Comparison of ENCODE assay signal across 14 cellular contexts in the genomic region with DNA sequence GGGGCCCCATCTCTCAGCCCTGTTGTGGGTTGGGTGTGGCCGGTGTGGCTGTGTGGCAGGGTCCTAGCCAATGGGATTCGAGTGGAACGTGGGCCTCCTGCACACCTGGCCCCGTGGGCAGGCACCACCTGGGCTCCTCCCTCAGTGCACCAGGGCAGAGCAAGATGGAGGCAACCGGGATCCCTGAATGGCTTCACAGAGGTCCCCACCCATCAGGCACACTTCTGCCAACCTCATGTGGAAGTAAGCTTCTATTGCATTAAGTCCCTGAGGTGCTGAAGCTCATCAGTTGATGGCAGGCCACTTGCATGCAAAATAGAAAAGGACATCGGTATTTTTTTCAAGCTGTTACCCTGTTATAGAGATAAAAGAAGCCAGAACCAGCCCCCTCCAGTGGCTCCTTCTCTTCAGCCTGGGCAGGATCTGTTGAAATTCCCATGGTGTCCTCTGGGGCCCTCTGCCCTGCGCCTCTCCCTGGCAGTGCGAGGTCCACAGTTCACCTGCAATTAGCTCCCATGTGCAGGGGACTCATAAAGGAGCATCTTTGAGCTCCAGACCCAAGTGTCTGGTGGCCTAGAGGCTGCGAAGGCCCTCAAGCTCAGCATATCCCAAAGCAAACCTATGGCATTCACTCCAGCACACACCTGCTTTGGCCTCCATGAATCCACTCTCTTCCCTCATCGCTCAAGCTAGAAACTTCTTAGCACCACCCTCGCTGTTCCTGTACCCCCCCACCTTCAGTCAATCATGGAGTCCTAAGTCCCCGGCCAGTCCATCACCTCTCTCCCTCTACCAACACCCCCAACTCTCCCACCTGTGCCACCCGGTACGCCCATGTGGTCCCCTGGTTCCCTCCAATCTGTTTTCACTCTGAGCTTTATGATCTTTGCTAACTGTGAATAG. TPM values are rescaled to one million over a fixed set of nuclear protein-coding genes. Genes with fewer than 3 reads are reported as not detected.
DNase-seq lines count a peak whose midpoint lies in the region; ATAC-seq and TF ChIP-seq lines count a peak whose summit lies in the region.
"Had no signal": no experiment of that assay in that cellular context is flagged by ENCODE, and none has a peak within 500 bp of the region (broad histone marks: within the 10 kb centered on the region; RNA-seq: fewer than 3 reads in every experiment).

No MANE protein-coding gene starts in this region.

- TF ChIP-seq CTCF in PC-3 (conservative IDR thresholded peaks at IDR 0.05; ENCODE audit: low read depth, low read length) = peak; percentile 46
- peak; percentile 40 for TF ChIP-seq CTCF in epithelial cell of proximal tubule (conservative IDR thresholded peaks at IDR 0.05; ENCODE audit: low read depth, low read length)
- TF ChIP-seq CTCF in osteocyte (IDR thresholded peaks at IDR 0.05) = peak; percentile 21

- H3K27ac Mint-ChIP-seq in osteocyte (ENCODE audit: unreplicated experiment) = no peak overlapping the region
- H3K27ac Mint-ChIP-seq in stimulated activated naive B cell treated with anti-CD40 and anti-IgM and Interleukin-4, amounts not matched to agents 10 μg/mL and 1 μg/mL and 100 μg/mL, for 72 hours = no peak overlapping the region
- H3K27ac Mint-ChIP-seq: T-cell had no signal

- intact Hi-C loops in PC-3 (cut with micrococcal nuclease) = loop anchor here (2.0 kb wide), 2 partner anchors 77 to 103 kb away; no protein-coding TSS in a partner anchor

- no peaks in the 10 kb centered on the region for H3K79me2 ChIP-seq in PC-3 (ENCODE audit: low read length)

- peaks cover 29% of the 10 kb centered on the region for H3K4me1 ChIP-seq in PC-3 (ENCODE audit: insufficient read depth, low read length)

- no peaks in the 10 kb centered on the region for H3K9me2 ChIP-seq in PC-3 (replicated peaks; ENCODE audit: low read length)

- H3K27ac ChIP-seq in PC-3 (ENCODE audit: low read length) = no peak overlapping the region

- H3K4me2 ChIP-seq in PC-3 (ENCODE audit: low read length) = no peak overlapping the region

- no peaks in the 10 kb centered on the region for H3K9me3 ChIP-seq in PC-3 (ENCODE audit: low read length)
- H3K9me3 ChIP-seq: MG63 had no signal

- no peak overlapping the region for H2AFZ ChIP-seq in PC-3 (ENCODE audit: low read length)

- peak; percentile 25; the same call in 1 of the 2 replicates for ATAC-seq in PC-3
- ATAC-seq in stimulated activated naive B cell treated with anti-CD40 and anti-IgM and Interleukin-4, amounts not matched to agents 10 μg/mL and 1 μg/mL and 100 μg/mL, for 72 hours (replicated peaks) = no peak
- ATAC-seq: stimulated activated naive CD8-positive, alpha-beta T cell treated with anti-CD3 and anti-CD28 coated beads, Interleukin-15, Interleukin-2, amounts not matched to agents 100 U/mL and 50 U/mL, for 24 hours; T-cell had no signal

- H3K27me3 Mint-ChIP-seq in osteocyte (ENCODE audit: unreplicated experiment) = no peaks in the 10 kb centered on the region
- H3K27me3 Mint-ChIP-seq in stimulated activated naive B cell treated with anti-CD40 and anti-IgM and Interleukin-4, amounts not matched to agents 10 μg/mL and 1 μg/mL and 100 μg/mL, for 72 hours = peaks cover 60% of the 10 kb centered on the region in 2 donors

- no peaks in the 10 kb centered on the region for H3K36me3 Mint-ChIP-seq in osteocyte (ENCODE audit: unreplicated experiment)
- H3K36me3 Mint-ChIP-seq in stimulated activated naive B cell treated with anti-CD40 and anti-IgM and Interleukin-4, amounts not matched to agents 10 μg/mL and 1 μg/mL and 100 μg/mL, for 72 hours = no peaks in the 10 kb centered on the region
- H3K36me3 Mint-ChIP-seq: T-cell had no signal

- CTCF ChIA-PET in PC-3 (lab: Charles Lee) = interaction anchor here (0.6 to 2.2 kb wide), 3 partner anchors 218 to 341 kb away, joined by 3 to 11 read pairs (median 9); no protein-coding TSS in a partner anchor

- no peaks in the 10 kb centered on the region for H4K20me1 ChIP-seq in PC-3 (ENCODE audit: low read length)

- peak; percentile 34 for DNase-seq in NCI-H510A (lab: John Stamatoyannopoulos, UW)
- DNase-seq in NCI-H510A treated with DMSO at 0.1 percent for 48 hours (lab: John Stamatoyannopoulos, UW) = no peak
- peak; percentile 31 for DNase-seq in PC-3
- DNase-seq in epithelial cell of proximal tubule (ENCODE audit: low read depth) = no peak
- DNase-seq in osteocyte (ENCODE audit: extremely low spot score, unreplicated experiment) = no peak
- no peak for DNase-seq in UCSD-AML1 (lab: John Stamatoyannopoulos, UW; ENCODE audit: unreplicated experiment)
- DNase-seq in stimulated activated naive B cell treated with anti-CD40 and anti-IgM and Interleukin-4, amounts not matched to agents 10 μg/mL and 1 μg/mL and 100 μg/mL, for 72 hours = no peak
- no peak for DNase-seq in NCI-H2029 treated with DMSO at 0.1 percent for 48 hours (lab: John Stamatoyannopoulos, UW)
- DNase-seq: activated CD8-positive, alpha-beta memory T cell treated with anti-CD3 and anti-CD28 coated beads, Interleukin-2, amount 50 U/mL, for 48 hours; erythroblast; MG63; NCI-H774; stimulated activated naive CD8-positive, alpha-beta T cell treated with anti-CD3 and anti-CD28 coated beads, Interleukin-15, Interleukin-2, amounts not matched to agents 100 U/mL and 50 U/mL, for 24 hours; T-cell had no signal

- H3F3A ChIP-seq in PC-3 (ENCODE audit: low read length, unreplicated experiment) = no peaks in the 10 kb centered on the region

- no peaks in the 10 kb centered on the region for H3K36me3 ChIP-seq in PC-3 (ENCODE audit: low read depth, low read length)
- H3K36me3 ChIP-seq: MG63 had no signal

- no peak overlapping the region for H3K4me3 ChIP-seq in PC-3 (ENCODE audit: low read length)
- no peak overlapping the region for H3K4me3 ChIP-seq in epithelial cell of proximal tubule (ENCODE audit: low read depth, low read length)
- H3K4me3 ChIP-seq: MG63 had no signal

- H3K4me1 Mint-ChIP-seq in osteocyte (ENCODE audit: unreplicated experiment) = peaks cover 17% of the 10 kb centered on the region
- H3K4me1 Mint-ChIP-seq in stimulated activated naive B cell treated with anti-CD40 and anti-IgM and Interleukin-4, amounts not matched to agents 10 μg/mL and 1 μg/mL and 100 μg/mL, for 72 hours = peaks cover 8 to 23% of the 10 kb centered on the region in 2 donors

- no peak overlapping the region for H3K4me3 Mint-ChIP-seq in osteocyte (ENCODE audit: unreplicated experiment)
- no peak overlapping the region for H3K4me3 Mint-ChIP-seq in stimulated activated naive B cell treated with anti-CD40 and anti-IgM and Interleukin-4, amounts not matched to agents 10 μg/mL and 1 μg/mL and 100 μg/mL, for 72 hours

- POLR2A ChIA-PET in PC-3 (lab: Charles Lee; ENCODE audit: unreplicated experiment) = interaction anchor here (0.6 to 0.7 kb wide), 2 partner anchors 112 to 130 kb away, joined by 3 read pairs; no protein-coding TSS in a partner anchor

- H3K27me3 ChIP-seq in PC-3 (ENCODE audit: low read length) = no peaks in the 10 kb centered on the region
- H3K27me3 ChIP-seq: MG63 had no signal

- no peak overlapping the region for H3K9ac ChIP-seq in PC-3 (ENCODE audit: low read length)

- no peaks in the 10 kb centered on the region for H3K9me3 Mint-ChIP-seq in osteocyte (ENCODE audit: unreplicated experiment)
- peaks cover 3 to 4% of the 10 kb centered on the region in 2 donors for H3K9me3 Mint-ChIP-seq in stimulated activated naive B cell treated with anti-CD40 and anti-IgM and Interleukin-4, amounts not matched to agents 10 μg/mL and 1 μg/mL and 100 μg/mL, for 72 hours
- H3K9me3 Mint-ChIP-seq: T-cell had no signal

- no TSS peak for BruUV-seq in PC-3 (replicated peaks; lab: Mats Ljungman, UMichigan)

RNA-seq across cellular contexts. Expression of a gene that starts 2.1 kb away (rescaled TPM):
- total RNA-seq in PC-3 (2014; rRNA removed) = 0.62 and 0.75 TPM in 2 replicates
- total RNA-seq in epithelial cell of proximal tubule = 0.22 and 0.63 TPM in 2 replicates
- 2.9 and 3.2 TPM in 2 replicates for total RNA-seq in osteocyte

Comparison
In these comparisons a context has a peak if more than half of its experiments do, and no peak if none do; other contexts are left out.
1. DNase-seq: peak in NCI-H510A (single experiment) and PC-3 (single experiment); none in NCI-H510A treated with DMSO at 0.1 percent for 48 hours (single experiment), epithelial cell of proximal tubule (single experiment), osteocyte (single experiment), UCSD-AML1 (single experiment), stimulated activated naive B cell treated with anti-CD40 and anti-IgM and Interleukin-4, amounts not matched to agents 10 μg/mL and 1 μg/mL and 100 μg/mL, for 72 hours (single experiment) and NCI-H2029 treated with DMSO at 0.1 percent for 48 hours (single experiment).
2. Peak in every context shown above with its lines, with median percentiles within 50 percentile points of each other: CTCF ChIP-seq.